Comparison of ENCODE assay signal across 17 cellular contexts in genomic region chr22:27407369-27407985, GRCh38.
"Had no signal": no experiment of that assay in that cellular context is flagged by ENCODE, and none has a peak within 500 bp of the region (broad histone marks: within the 10 kb centered on the region; RNA-seq: fewer than 3 reads in every experiment).

No MANE protein-coding gene starts in this region.

- H3K27me3 ChIP-seq: brain microvascular endothelial cell, colonic mucosa, right atrium auricular region, tibial artery had no signal

- H3K27me3 Mint-ChIP-seq: activated CD4-positive, alpha-beta memory T cell treated with anti-CD3 and anti-CD28 coated beads, Interleukin-2, amount 10 ng/mL, durations not matched to agents 7 days and 5 days; activated CD8-positive, alpha-beta memory T cell treated with anti-CD3 and anti-CD28 coated beads, Interleukin-2, amount 10 ng/mL, durations not matched to agents 7 days and 5 days had no signal

- H3K4me3 ChIP-seq: colonic mucosa, left lung, prostate gland, right atrium auricular region, tibial artery had no signal

- H3K4me1 Mint-ChIP-seq: activated CD4-positive, alpha-beta memory T cell treated with anti-CD3 and anti-CD28 coated beads, Interleukin-2, amount 10 ng/mL, durations not matched to agents 7 days and 5 days; central memory CD8-positive, alpha-beta T cell; naive B cell had no signal

- H3K36me3 Mint-ChIP-seq: activated CD8-positive, alpha-beta memory T cell treated with anti-CD3 and anti-CD28 coated beads, Interleukin-2, amount 10 ng/mL, durations not matched to agents 7 days and 5 days; activated naive CD8-positive, alpha-beta T cell had no signal

- H3K9me3 ChIP-seq: colonic mucosa, prostate gland had no signal

- H3K27ac ChIP-seq: brain microvascular endothelial cell, colonic mucosa, left lung, prostate gland, right atrium auricular region, tibial artery had no signal

- H3K36me3 ChIP-seq: brain microvascular endothelial cell, colonic mucosa, left lung, prostate gland, right atrium auricular region, tibial artery had no signal

- H3K4me3 Mint-ChIP-seq: activated CD4-positive, alpha-beta memory T cell treated with anti-CD3 and anti-CD28 coated beads, Interleukin-2, amount 10 ng/mL, durations not matched to agents 7 days and 5 days; activated CD8-positive, alpha-beta memory T cell treated with anti-CD3 and anti-CD28 coated beads, Interleukin-2, amount 10 ng/mL, durations not matched to agents 7 days and 5 days; activated naive CD8-positive, alpha-beta T cell; central memory CD8-positive, alpha-beta T cell; T-helper 2 cell treated with Interferon-gamma antibody and Interleukin-4, amounts not matched to agents 5 μg/mL and 100 μg/mL, for 36 hours had no signal

- H3K4me1 ChIP-seq: colonic mucosa, left lung, prostate gland, right atrium auricular region, tibial artery had no signal

- H3K27ac Mint-ChIP-seq: activated CD4-positive, alpha-beta memory T cell treated with anti-CD3 and anti-CD28 coated beads, Interleukin-2, amount 10 ng/mL, durations not matched to agents 7 days and 5 days; activated CD8-positive, alpha-beta memory T cell treated with anti-CD3 and anti-CD28 coated beads, Interleukin-2, amount 10 ng/mL, durations not matched to agents 7 days and 5 days; activated naive CD8-positive, alpha-beta T cell; naive B cell; T-helper 2 cell treated with Interferon-gamma antibody and Interleukin-4, amounts not matched to agents 5 μg/mL and 100 μg/mL, for 36 hours had no signal

- H3K9me3 Mint-ChIP-seq: activated CD4-positive, alpha-beta memory T cell treated with anti-CD3 and anti-CD28 coated beads, Interleukin-2, amount 10 ng/mL, durations not matched to agents 7 days and 5 days; T-helper 2 cell treated with Interferon-gamma antibody and Interleukin-4, amounts not matched to agents 5 μg/mL and 100 μg/mL, for 36 hours had no signal

- DNase-seq: activated CD4-positive, alpha-beta memory T cell treated with anti-CD3 and anti-CD28 coated beads, Interleukin-2, amount 10 ng/mL, durations not matched to agents 7 days and 5 days; activated CD4-positive, alpha-beta T cell treated with anti-CD3 and anti-CD28 coated beads for 48 hours; activated CD4-positive, CD25-positive, alpha-beta regulatory T cell; activated CD8-positive, alpha-beta memory T cell treated with anti-CD3 and anti-CD28 coated beads, Interleukin-2, amount 10 ng/mL, durations not matched to agents 7 days and 5 days; brain microvascular endothelial cell; colonic mucosa; foreskin melanocyte; left lung; naive B cell; stimulated activated CD4-positive, alpha-beta T cell treated with anti-CD3 and anti-CD28 coated beads, Interleukin-2, amount 100 ng/mL, for 24 hours; stimulated activated naive CD4-positive, alpha-beta T cell treated with Interleukin-2 at 50 U/mL for 16 hours; tibial artery had no signal
